In the genomic region with DNA sequence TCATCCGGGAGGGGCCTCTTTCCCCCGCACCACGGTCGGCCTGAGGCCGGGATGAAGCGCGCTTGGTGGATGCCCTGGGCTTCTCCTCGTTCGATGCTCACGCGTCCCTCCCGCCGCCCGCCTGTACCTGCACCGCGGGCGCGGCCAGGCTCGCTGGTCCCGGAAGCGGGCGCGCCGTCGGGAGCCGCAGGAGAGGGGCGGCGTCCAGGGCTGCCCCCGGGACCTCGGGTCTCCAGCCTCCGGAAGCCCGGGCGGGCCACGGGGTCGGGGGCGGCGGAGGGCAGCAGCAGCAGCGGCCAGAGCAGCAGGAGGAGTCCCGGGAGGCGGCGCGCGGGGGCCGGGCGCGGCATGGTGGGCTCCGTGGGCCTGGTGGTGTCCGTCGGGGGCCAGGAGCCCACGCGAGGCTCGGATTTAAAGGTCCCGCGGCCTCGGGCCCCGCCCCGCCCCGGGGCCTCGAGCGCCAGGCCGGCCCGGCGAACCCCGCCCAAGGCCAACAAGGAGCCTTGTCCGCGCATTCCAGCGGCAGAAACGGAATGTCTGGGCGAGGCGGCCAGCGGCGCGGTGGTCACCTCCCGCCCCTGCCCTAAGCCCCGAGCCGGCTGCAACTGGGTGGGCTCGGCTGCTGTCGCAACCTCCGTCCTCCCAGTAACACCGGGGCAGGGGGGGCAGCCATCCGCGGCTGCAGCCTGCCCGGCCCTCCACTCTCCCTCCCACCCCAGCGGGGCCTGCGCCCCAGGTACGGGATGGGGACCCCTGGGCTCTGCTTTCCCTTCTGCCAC, we compare ENCODE assay signal across 8 cellular contexts.
A peak's percentile ranks its signal among the peaks of the same experiment; 100 is the strongest.
DNase-seq lines count a peak whose midpoint lies in the region; ATAC-seq and TF ChIP-seq lines count a peak whose summit lies in the region.

A gene with protein sequence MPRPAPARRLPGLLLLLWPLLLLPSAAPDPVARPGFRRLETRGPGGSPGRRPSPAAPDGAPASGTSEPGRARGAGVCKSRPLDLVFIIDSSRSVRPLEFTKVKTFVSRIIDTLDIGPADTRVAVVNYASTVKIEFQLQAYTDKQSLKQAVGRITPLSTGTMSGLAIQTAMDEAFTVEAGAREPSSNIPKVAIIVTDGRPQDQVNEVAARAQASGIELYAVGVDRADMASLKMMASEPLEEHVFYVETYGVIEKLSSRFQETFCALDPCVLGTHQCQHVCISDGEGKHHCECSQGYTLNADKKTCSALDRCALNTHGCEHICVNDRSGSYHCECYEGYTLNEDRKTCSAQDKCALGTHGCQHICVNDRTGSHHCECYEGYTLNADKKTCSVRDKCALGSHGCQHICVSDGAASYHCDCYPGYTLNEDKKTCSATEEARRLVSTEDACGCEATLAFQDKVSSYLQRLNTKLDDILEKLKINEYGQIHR (minus strand): TSS at position 387 of the 779 bp plus-strand sequence. CDS start 37 bp downstream, at position 350.

- H3K27ac ChIP-seq in SK-N-MC (peak within 1 kb of the TSS; percentile 85), muscle layer of colon (ENCODE audit: low read depth, low read length) (peak within 1 kb of the TSS; percentile 34)

- H3K9me3 ChIP-seq in SK-N-MC (ENCODE audit: low read depth, low read length) = no peaks in the 10 kb centered on the region
- no peaks in the 10 kb centered on the region for H3K9me3 ChIP-seq in muscle layer of colon (ENCODE audit: low read length)

- peaks cover 0 to 12% of the 10 kb centered on the region in 2 donors for H3K27me3 ChIP-seq in muscle layer of colon (ENCODE audit: control insufficient read depth in 1 of 2, insufficient read depth in 2 of 2, low read length in 2 of 2)

- TF ChIP-seq CTCF in epithelial cell of esophagus (IDR thresholded peaks at IDR 0.05; ENCODE audit: insufficient read depth, low read depth, low read length, missing control alignments) = no peak

- DNase-seq in NCI-H2227 (lab: John Stamatoyannopoulos, UW; ENCODE audit: unreplicated experiment) (peak; percentile 37), NCI-H2227 treated with DMSO at 0.1 percent for 48 hours (lab: John Stamatoyannopoulos, UW) (no peak), SK-N-MC (ENCODE audit: low read depth, low spot score) (no peak), epithelial cell of esophagus (ENCODE audit: low read depth) (peak; percentile 27), NCI-H128 (lab: John Stamatoyannopoulos, UW; ENCODE audit: unreplicated experiment) (no peak)
- no peak for DNase-seq in stimulated activated naive CD4-positive, alpha-beta T cell treated with Interleukin-2 at 50 U/mL for 16 hours (lab: John Stamatoyannopoulos, UW)

- H3K4me3 ChIP-seq in SK-N-MC (peak within 1 kb of the TSS; percentile 59), epithelial cell of esophagus (ENCODE audit: low read length) (peak within 1 kb of the TSS; percentile 31), muscle layer of colon (ENCODE audit: low read depth in 1 of 2, low read length in 2 of 2) (peak within 1 kb of the TSS; percentile 66 to 68)

- H3K36me3 ChIP-seq in SK-N-MC (ENCODE audit: insufficient read depth, low read length) (no peaks in the 10 kb centered on the region), muscle layer of colon (ENCODE audit: insufficient read depth, low read length) (no peaks in the 10 kb centered on the region)

- no peaks in the 10 kb centered on the region for H3K4me1 ChIP-seq in muscle layer of colon (ENCODE audit: insufficient read depth, low read length)

- ATAC-seq in HG02588 (IDR thresholded peaks at IDR 0.05; ENCODE audit: unreplicated experiment) = no peak

- peak within 1 kb of the TSS; percentile 34 for H3K9ac ChIP-seq in SK-N-MC (ENCODE audit: insufficient read length)
- H3K9ac ChIP-seq in muscle layer of colon (ENCODE audit: low read length) = no peak within 1 kb of the TSS

Comparison
In these comparisons a context has a peak if more than half of its experiments do, and no peak if none do; other contexts are left out.
1. DNase-seq: peak in NCI-H2227 (single experiment) and epithelial cell of esophagus (single experiment); none in NCI-H2227 treated with DMSO at 0.1 percent for 48 hours (single experiment), SK-N-MC (single experiment), NCI-H128 (single experiment) and stimulated activated naive CD4-positive, alpha-beta T cell treated with Interleukin-2 at 50 U/mL for 16 hours (single experiment).
2. Peak in every context shown above with its lines, with median percentiles within 50 percentile points of each other: H3K4me3 ChIP-seq.